Comparison of ENCODE assay signal across 9 cellular contexts in genomic region chr2:84856785-84857184, GRCh38. TPM values are rescaled to one million over a fixed set of nuclear protein-coding genes. Genes with fewer than 3 reads are reported as not detected.
DNase-seq lines count a peak whose midpoint lies in the region; ATAC-seq, FAIRE-seq and TF ChIP-seq lines count a peak whose summit lies in the region.
"Had no signal": no experiment of that assay in that cellular context is flagged by ENCODE, and none has a peak within 500 bp of the region (broad histone marks: within the 10 kb centered on the region; RNA-seq: fewer than 3 reads in every experiment).

No MANE protein-coding gene starts in this region.

- no peak for TF ChIP-seq POLR2A in thyroid gland (IDR thresholded peaks at IDR 0.05)

- no peak for FAIRE-seq in small intestine (lab: Jason Lieb, UNC)

- no peak for TF ChIP-seq CTCF in thyroid gland (IDR thresholded peaks at IDR 0.05)

- H4K20me1 ChIP-seq in Karpas-422 (ENCODE audit: insufficient read depth, low read depth, low read length), result no peaks in the 10 kb centered on the region

- H2AFZ ChIP-seq in Karpas-422 (ENCODE audit: low read length), result no peak overlapping the region

- intact Hi-C loops in thyroid gland (cut with DNase I), result no loop called here

- H3K27ac ChIP-seq in Karpas-422 (ENCODE audit: low read length), result no peak overlapping the region
- H3K27ac ChIP-seq in small intestine (ENCODE audit: low read depth in 1 of 2, low read length in 1 of 2), result no peak overlapping the region
- no peak overlapping the region for H3K27ac ChIP-seq in thyroid gland
- H3K27ac ChIP-seq: cardiac muscle cell had no signal

- no peaks in the 10 kb centered on the region for H3K36me3 ChIP-seq in Karpas-422 (ENCODE audit: insufficient read depth, low read length)
- H3K36me3 ChIP-seq in small intestine (ENCODE audit: control insufficient read depth in 2 of 2, insufficient read depth in 2 of 2, low read length in 2 of 2), result no peaks in the 10 kb centered on the region
- no peaks in the 10 kb centered on the region for H3K36me3 ChIP-seq in thyroid gland
- H3K36me3 ChIP-seq: cardiac muscle cell, HAP-1 had no signal

- H3K27me3 ChIP-seq in Karpas-422 (ENCODE audit: low read length) (no peaks in the 10 kb centered on the region), small intestine (ENCODE audit: control insufficient read depth in 2 of 2, insufficient read depth in 2 of 2, low read length in 2 of 2) (no peaks in the 10 kb centered on the region), thyroid gland (no peaks in the 10 kb centered on the region)

- H3K4me1 ChIP-seq in Karpas-422 (ENCODE audit: low read length), result peaks cover 9% of the 10 kb centered on the region
- no peaks in the 10 kb centered on the region for H3K4me1 ChIP-seq in small intestine (ENCODE audit: control insufficient read depth in 2 of 2, insufficient read depth in 1 of 2, low read depth in 1 of 2, low read length in 1 of 2)
- no peaks in the 10 kb centered on the region for H3K4me1 ChIP-seq in thyroid gland
- H3K4me1 ChIP-seq: HAP-1 had no signal

- H3K4me3 ChIP-seq in Karpas-422 (ENCODE audit: low read length) (no peak overlapping the region), small intestine (ENCODE audit: low read depth in 1 of 2, low read length in 2 of 2) (no peak overlapping the region), thyroid gland (replicated peaks in 1 of 3) (no peak overlapping the region)
- H3K4me3 ChIP-seq: cardiac muscle cell, HAP-1 had no signal

- H3K9ac ChIP-seq in Karpas-422 (ENCODE audit: low read length), result no peak overlapping the region

- no peaks in the 10 kb centered on the region for H3K9me2 ChIP-seq in Karpas-422 (replicated peaks; ENCODE audit: insufficient read depth, low read length)

- no peaks in the 10 kb centered on the region for H3K79me2 ChIP-seq in Karpas-422 (ENCODE audit: low read length)

- peak; percentile 53 for ATAC-seq in GM21390 (IDR thresholded peaks at IDR 0.05; ENCODE audit: unreplicated experiment)
- ATAC-seq in GM18520 (IDR thresholded peaks at IDR 0.05; ENCODE audit: unreplicated experiment), result no peak

- H3K9me3 ChIP-seq in Karpas-422 (ENCODE audit: low read length) (peaks cover 4% of the 10 kb centered on the region; the same call in 1 of the 2 replicates), small intestine (ENCODE audit: control insufficient read depth, low read depth) (no peaks in the 10 kb centered on the region), thyroid gland (no peaks in the 10 kb centered on the region)
- H3K9me3 ChIP-seq: HAP-1 had no signal

- DNase-seq in Karpas-422, result peak; percentile 82
- DNase-seq in activated T-cell treated with anti-CD3 and anti-CD28 coated beads, Interleukin-2, amount 50 U/mL, for 1 hour, result peak; percentile 41
- DNase-seq in small intestine, result peak; percentile 25
- DNase-seq in thyroid gland, result no peak
- DNase-seq in NCI-H1694 treated with DMSO at 0.1 percent for 48 hours (lab: John Stamatoyannopoulos, UW), result no peak

- 77 to 86% (median 79%) methylated on average over 6 of the region's 6 CpGs for WGBS in small intestine, 3 donors
- WGBS in thyroid gland, 2 donors, result 87 to 89% methylated on average over 6 of the region's 6 CpGs

- H3K4me2 ChIP-seq in Karpas-422 (ENCODE audit: low read depth, low read length, poor library complexity, severe bottlenecking), result no peak overlapping the region

RNA-seq across cellular contexts. Expression of gene TRABD2A, which starts 24.1 kb away (rescaled TPM):
- 0.04 and 2.4 TPM in 2 replicates for total RNA-seq in Karpas-422 (2014; rRNA removed; shearing (Covaris generic); ENCODE audit: low replicate concordance)
- polyA plus RNA-seq in small intestine, result 10 to 100 TPM in 1 of 3 donors, 1 to 10 TPM in 2; 2.0 to 25.6 (median 2.7) TPM
- total RNA-seq in thyroid gland, result 1 to 10 TPM in 1 of 4 donors, under 1 TPM in 1, not detected in 2; 0.20 to 1.9 TPM
- total RNA-seq: cardiac muscle cell had no signal
- polyA plus RNA-seq: cardiac muscle cell had no signal

RNA-seq across cellular contexts. Expression of gene TMSB10, which starts 48.7 kb away (rescaled TPM):
- total RNA-seq in Karpas-422 (2014; rRNA removed; shearing (Covaris generic); ENCODE audit: low replicate concordance), result 1,287 and 3,084 TPM in 2 replicates
- 1,000 to 10,000 TPM; 2,319 to 3,566 (median 2,983) TPM for polyA plus RNA-seq in small intestine
- total RNA-seq in thyroid gland, result 1,000 to 10,000 TPM in 3 of 4 donors, 100 to 1,000 TPM in 1; 958 to 1,745 (median 1,373) TPM

Comparison
In these comparisons a context has a peak if more than half of its experiments do, and no peak if none do; other contexts are left out.
1. DNase-seq: peak in Karpas-422 (single experiment), activated T-cell treated with anti-CD3 and anti-CD28 coated beads, Interleukin-2, amount 50 U/mL, for 1 hour (single experiment) and small intestine (single experiment); none in thyroid gland (0 of 2) and NCI-H1694 treated with DMSO at 0.1 percent for 48 hours (single experiment).